1 cellular context compared by ENCODE assay signal in genomic region chr18:676747-677544, GRCh38.
TF ChIP-seq lines count a peak whose summit lies in the region.

No MANE protein-coding gene starts in this region.

TF ChIP-seq in SK-N-SH, 30 proteins besides CTCF, POLR2A, EP300 and RAD21 (continued from another document):
- TF ChIP-seq ZBTB33 (IDR thresholded peaks at IDR 0.05; ENCODE audit: borderline replicate concordance, low read depth) = no peak
- TF ChIP-seq GATA2 (CRISPR knock-in tag; IDR thresholded peaks at IDR 0.05) = no peak
- no peak for TF ChIP-seq RFX5 (IDR thresholded peaks at IDR 0.05; ENCODE audit: low read length)
- TF ChIP-seq JUND (IDR thresholded peaks at IDR 0.05) = no peak
- TF ChIP-seq SIN3A (IDR thresholded peaks at IDR 0.05; ENCODE audit: borderline replicate concordance, low read depth, low read length) = no peak
- TF ChIP-seq, protein P1, sequence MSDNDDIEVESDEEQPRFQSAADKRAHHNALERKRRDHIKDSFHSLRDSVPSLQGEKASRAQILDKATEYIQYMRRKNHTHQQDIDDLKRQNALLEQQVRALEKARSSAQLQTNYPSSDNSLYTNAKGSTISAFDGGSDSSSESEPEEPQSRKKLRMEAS (IDR thresholded peaks at IDR 0.05; ENCODE audit: low read depth) = no peak
- TF ChIP-seq FOXM1 (IDR thresholded peaks at IDR 0.05; ENCODE audit: low read depth) = no peak
- no peak for TF ChIP-seq GABPA (IDR thresholded peaks at IDR 0.05; ENCODE audit: low read depth)
- no peak for TF ChIP-seq MXI1 (IDR thresholded peaks at IDR 0.05; ENCODE audit: low read depth, low read length)
- no peak for TF ChIP-seq RXRA (IDR thresholded peaks at IDR 0.05; ENCODE audit: borderline replicate concordance, low read depth)
- TF ChIP-seq FOXJ3 (CRISPR knock-in tag; IDR thresholded peaks at IDR 0.05) = no peak
- TF ChIP-seq NRF1 (IDR thresholded peaks at IDR 0.05; ENCODE audit: low read depth, low read length) = no peak
- TF ChIP-seq FOSL2 (IDR thresholded peaks at IDR 0.05; ENCODE audit: borderline replicate concordance, low read depth) = no peak
